Comparison of ENCODE assay signal across 34 cellular contexts in genomic region chr5:180045889-180046499, GRCh38.
"Had no signal": no experiment of that assay in that cellular context is flagged by ENCODE, and none has a peak within 500 bp of the region (broad histone marks: within the 10 kb centered on the region; RNA-seq: fewer than 3 reads in every experiment).

No MANE protein-coding gene starts in this region.

- H3K36me3 Mint-ChIP-seq: activated naive CD4-positive, alpha-beta T cell treated with anti-CD3 and anti-CD28 coated beads, Interleukin-2, amount 50 U/mL, for 24 hours; activated naive CD8-positive, alpha-beta T cell treated with anti-CD3 and anti-CD28 coated beads, Interleukin-2, amount 10 ng/mL, durations not matched to agents 7 days and 5 days had no signal

- H3K4me3 ChIP-seq: body of pancreas, breast epithelium, Peyer's patch, SJSA1 had no signal

- DNase-seq: activated CD4-positive, alpha-beta T cell treated with anti-CD3 and anti-CD28 coated beads, Interleukin-2, amount 10 ng/mL, durations not matched to agents 7 days and 5 days; activated CD4-positive, alpha-beta T cell treated with anti-CD3 and anti-CD28 coated beads, Interleukin-2, amount 50 U/mL, for 48 hours; activated CD8-positive, alpha-beta T cell treated with anti-CD3 and anti-CD28 coated beads, Interleukin-2, amount 10 ng/mL, durations not matched to agents 7 days and 5 days; activated gamma-delta T cell; activated naive CD4-positive, alpha-beta T cell treated with Interleukin-2 at 50 U/mL for 16 hours; activated naive CD8-positive, alpha-beta T cell treated with anti-CD3 and anti-CD28 coated beads, Interleukin-2, amount 10 ng/mL, durations not matched to agents 7 days and 5 days; activated T-cell treated with anti-CD3 and anti-CD28 coated beads, Interleukin-2, amount 50 U/mL, for 24 hours; amygdala; body of pancreas; MM.1S; MV-4-11; NCI-H1092; NCI-H1436 treated with DMSO at 0.1 percent for 48 hours; NCI-H1694 treated with DMSO at 0.1 percent for 48 hours; NCI-H2029; NCI-H2171; NCI-H510A; NCI-H526; NCI-H748 treated with DMSO at 0.1 percent for 48 hours; NK-92 treated with Interleukin-12 subunit alpha and Interleukin-12 subunit beta, amount 100 ng/mL, for 24 hours; PC-3; Peyer's patch; RPMI8226; SHP77 treated with DMSO at 0.1 percent for 48 hours; SK-N-SH had no signal

- H3K4me1 Mint-ChIP-seq: activated CD4-positive, alpha-beta T cell treated with anti-CD3 and anti-CD28 coated beads, Interleukin-2, amount 10 ng/mL, durations not matched to agents 7 days and 5 days; activated naive CD8-positive, alpha-beta T cell treated with anti-CD3 and anti-CD28 coated beads, Interleukin-2, amount 10 ng/mL, durations not matched to agents 7 days and 5 days had no signal

- H3K4me3 Mint-ChIP-seq: activated CD4-positive, alpha-beta T cell treated with anti-CD3 and anti-CD28 coated beads, Interleukin-2, amount 10 ng/mL, durations not matched to agents 7 days and 5 days; activated CD8-positive, alpha-beta T cell treated with anti-CD3 and anti-CD28 coated beads, Interleukin-2, amount 10 ng/mL, durations not matched to agents 7 days and 5 days; activated naive CD4-positive, alpha-beta T cell treated with anti-CD3 and anti-CD28 coated beads, Interleukin-2, amount 50 U/mL, for 24 hours; activated naive CD8-positive, alpha-beta T cell treated with anti-CD3 and anti-CD28 coated beads, Interleukin-2, amount 10 ng/mL, durations not matched to agents 7 days and 5 days; activated T-cell treated with anti-CD3 and anti-CD28 coated beads, Interleukin-2, amount 50 U/mL, for 24 hours; T-helper 1 cell treated with Interleukin-12 subunit alpha and Interleukin-12 subunit beta and Interleukin-4 antibody, amounts not matched to agents 30 μg/mL and 1 μg/mL, for 36 hours; T-helper 2 cell treated with Interferon-gamma antibody and Interleukin-4, amounts not matched to agents 5 μg/mL and 100 μg/mL, for 36 hours had no signal

- H3K27me3 Mint-ChIP-seq: activated CD4-positive, alpha-beta T cell treated with anti-CD3 and anti-CD28 coated beads, Interleukin-2, amount 10 ng/mL, durations not matched to agents 7 days and 5 days; activated naive CD4-positive, alpha-beta T cell treated with anti-CD3 and anti-CD28 coated beads, Interleukin-2, amount 50 U/mL, for 24 hours; activated naive CD8-positive, alpha-beta T cell treated with anti-CD3 and anti-CD28 coated beads, Interleukin-2, amount 10 ng/mL, durations not matched to agents 7 days and 5 days; activated T-cell treated with anti-CD3 and anti-CD28 coated beads, Interleukin-2, amount 50 U/mL, for 24 hours had no signal

- H3K9me3 Mint-ChIP-seq: activated CD4-positive, alpha-beta T cell treated with anti-CD3 and anti-CD28 coated beads, Interleukin-2, amount 10 ng/mL, durations not matched to agents 7 days and 5 days; activated naive CD4-positive, alpha-beta T cell treated with anti-CD3 and anti-CD28 coated beads, Interleukin-2, amount 50 U/mL, for 24 hours; activated naive CD8-positive, alpha-beta T cell treated with anti-CD3 and anti-CD28 coated beads, Interleukin-2, amount 10 ng/mL, durations not matched to agents 7 days and 5 days; activated T-cell treated with anti-CD3 and anti-CD28 coated beads, Interleukin-2, amount 50 U/mL, for 24 hours; activated T-helper 2 cell treated with anti-CD3 and anti-CD28 coated beads, Interferon-gamma antibody, Interleukin-2, Interleukin-4, amounts not matched to agents 10 μg/mL and 5 μg/mL and 100 μg/mL, durations not matched to agents 14 hours and 24 hours and 36 hours; T-helper 1 cell treated with Interleukin-12 subunit alpha and Interleukin-12 subunit beta and Interleukin-4 antibody, amounts not matched to agents 30 μg/mL and 1 μg/mL, for 36 hours; T-helper 2 cell treated with Interferon-gamma antibody and Interleukin-4, amounts not matched to agents 5 μg/mL and 100 μg/mL, for 36 hours had no signal

- FAIRE-seq: astrocyte, TTC549 had no signal

- H3K4me2 ChIP-seq: KMS-11, SK-N-SH had no signal

- H3K27me3 ChIP-seq: body of pancreas, breast epithelium, Peyer's patch had no signal

- H3K9ac ChIP-seq: KMS-11, SK-N-SH had no signal

- H3K36me3 ChIP-seq: breast epithelium, Peyer's patch, SJSA1 had no signal

- H3K9me3 ChIP-seq: body of pancreas, breast epithelium, Peyer's patch, SK-N-SH had no signal

- ATAC-seq: activated CD8-positive, alpha-beta T cell treated with anti-CD3 and anti-CD28 coated beads, Interleukin-2, amount 10 ng/mL, durations not matched to agents 7 days and 5 days; body of pancreas; PC-3 had no signal

- H3K27ac Mint-ChIP-seq: activated CD4-positive, alpha-beta T cell treated with anti-CD3 and anti-CD28 coated beads, Interleukin-2, amount 10 ng/mL, durations not matched to agents 7 days and 5 days; activated CD8-positive, alpha-beta T cell treated with anti-CD3 and anti-CD28 coated beads, Interleukin-2, amount 10 ng/mL, durations not matched to agents 7 days and 5 days; activated naive CD4-positive, alpha-beta T cell treated with anti-CD3 and anti-CD28 coated beads, Interleukin-2, amount 50 U/mL, for 24 hours; activated naive CD8-positive, alpha-beta T cell treated with anti-CD3 and anti-CD28 coated beads, Interleukin-2, amount 10 ng/mL, durations not matched to agents 7 days and 5 days; activated T-cell treated with anti-CD3 and anti-CD28 coated beads, Interleukin-2, amount 50 U/mL, for 24 hours; activated T-helper 2 cell treated with anti-CD3 and anti-CD28 coated beads, Interferon-gamma antibody, Interleukin-2, Interleukin-4, amounts not matched to agents 10 μg/mL and 5 μg/mL and 100 μg/mL, durations not matched to agents 14 hours and 24 hours and 36 hours; T-helper 1 cell treated with Interleukin-12 subunit alpha and Interleukin-12 subunit beta and Interleukin-4 antibody, amounts not matched to agents 30 μg/mL and 1 μg/mL, for 36 hours; T-helper 2 cell treated with Interferon-gamma antibody and Interleukin-4, amounts not matched to agents 5 μg/mL and 100 μg/mL, for 36 hours had no signal

- H3K4me1 ChIP-seq: breast epithelium, SJSA1 had no signal

- H3K27ac ChIP-seq: body of pancreas, breast epithelium, KMS-11, Peyer's patch, SJSA1 had no signal
